18 cellular contexts compared by ENCODE assay signal in genomic region chr7:3103614-3104399, GRCh38.
DNase-seq lines count a peak whose midpoint lies in the region; ATAC-seq and TF ChIP-seq lines count a peak whose summit lies in the region.
"Had no signal": no experiment of that assay in that cellular context is flagged by ENCODE, and none has a peak within 500 bp of the region (broad histone marks: within the 10 kb centered on the region; RNA-seq: fewer than 3 reads in every experiment).

No MANE protein-coding gene starts in this region.

- no peaks in the 10 kb centered on the region for H3K27me3 Mint-ChIP-seq in activated CD4-positive, alpha-beta T cell treated with anti-CD3 and anti-CD28 coated beads, Interleukin-2, amount 10 ng/mL, durations not matched to agents 24 days and 14 days
- H3K27me3 Mint-ChIP-seq in activated naive CD8-positive, alpha-beta T cell treated with anti-CD3 and anti-CD28 coated beads for 36 hours = no peaks in the 10 kb centered on the region
- no peaks in the 10 kb centered on the region for H3K27me3 Mint-ChIP-seq in stimulated activated naive CD8-positive, alpha-beta T cell treated with anti-CD3 and anti-CD28 coated beads, Interleukin-15, amount 100 ng/mL, for 72 hours
- H3K27me3 Mint-ChIP-seq: CD4-positive, CD25-positive, alpha-beta regulatory T cell had no signal

- H3K4me1 ChIP-seq in left lung = no peaks in the 10 kb centered on the region

- intact Hi-C loops in activated CD4-positive, alpha-beta T cell treated with anti-CD3 and anti-CD28 coated beads, Interleukin-2, amount 10 ng/mL, durations not matched to agents 24 days and 14 days (cut with micrococcal nuclease) = no loop called here
- intact Hi-C loops in left lung (cut with DNase I) = no loop called here

- H3K9me3 ChIP-seq in left lung = peaks cover 0 to 3% of the 10 kb centered on the region in 2 donors
- H3K9me3 ChIP-seq: pancreas, SK-N-SH had no signal

- ATAC-seq in left lung = peak; percentile 42
- ATAC-seq in stimulated activated naive CD8-positive, alpha-beta T cell treated with anti-CD3 and anti-CD28 coated beads, Interleukin-15, amount 100 ng/mL, for 72 hours = peak; percentile 74
- ATAC-seq in GM21723 (IDR thresholded peaks at IDR 0.05; ENCODE audit: unreplicated experiment) = no peak
- ATAC-seq: GM12878 had no signal

- no peak overlapping the region for H3K27ac ChIP-seq in left lung
- H3K27ac ChIP-seq: pancreas had no signal

- no peaks in the 10 kb centered on the region for H3K36me3 ChIP-seq in left lung
- H3K36me3 ChIP-seq: pancreas had no signal

- H3K27me3 ChIP-seq in left lung = peaks cover 0 to 5% of the 10 kb centered on the region in 2 donors
- H3K27me3 ChIP-seq: pancreas had no signal

- no peak for DNase-seq in activated CD4-positive, alpha-beta T cell treated with anti-CD3 and anti-CD28 coated beads, Interleukin-2, amount 10 ng/mL, durations not matched to agents 24 days and 14 days
- DNase-seq in activated CD4-positive, alpha-beta T cell treated with anti-CD3 and anti-CD28 coated beads, Interleukin-2, amount 50 U/mL, for 1 hour = no peak
- peak; percentile 35 for DNase-seq in activated naive CD8-positive, alpha-beta T cell treated with anti-CD3 and anti-CD28 coated beads for 36 hours
- DNase-seq in left lung = no peak
- DNase-seq in stimulated activated naive CD8-positive, alpha-beta T cell treated with anti-CD3 and anti-CD28 coated beads, Interleukin-15, amount 100 ng/mL, for 72 hours = peak in 1 of 2 donors; percentile 72
- DNase-seq in AML-193 (lab: John Stamatoyannopoulos, UW) = no peak
- no peak for DNase-seq in activated gamma-delta T cell treated with Interleukin-2 at 50 U/mL for 16 hours
- DNase-seq: activated CD8-positive, alpha-beta memory T cell treated with anti-CD3 and anti-CD28 coated beads, Interleukin-2, amount 50 U/mL, for 4 hours; amygdala; CD4-positive, CD25-positive, alpha-beta regulatory T cell; islet precursor cell; Kasumi-1; NCI-H146; NCI-H524; pancreas; SK-N-SH had no signal

- H3K4me1 Mint-ChIP-seq in activated CD4-positive, alpha-beta T cell treated with anti-CD3 and anti-CD28 coated beads, Interleukin-2, amount 10 ng/mL, durations not matched to agents 24 days and 14 days = peaks cover 57% of the 10 kb centered on the region
- H3K4me1 Mint-ChIP-seq in activated naive CD8-positive, alpha-beta T cell treated with anti-CD3 and anti-CD28 coated beads for 36 hours = peaks cover 63% of the 10 kb centered on the region
- H3K4me1 Mint-ChIP-seq in stimulated activated naive CD8-positive, alpha-beta T cell treated with anti-CD3 and anti-CD28 coated beads, Interleukin-15, amount 100 ng/mL, for 72 hours = peaks cover 79% of the 10 kb centered on the region

- H3K36me3 Mint-ChIP-seq in activated CD4-positive, alpha-beta T cell treated with anti-CD3 and anti-CD28 coated beads, Interleukin-2, amount 10 ng/mL, durations not matched to agents 24 days and 14 days (ENCODE audit: low read depth) = peaks cover 8% of the 10 kb centered on the region
- H3K36me3 Mint-ChIP-seq in activated naive CD8-positive, alpha-beta T cell treated with anti-CD3 and anti-CD28 coated beads for 36 hours = peaks cover 15% of the 10 kb centered on the region
- H3K36me3 Mint-ChIP-seq: CD4-positive, CD25-positive, alpha-beta regulatory T cell had no signal

- peaks cover under 1% of the 10 kb centered on the region for H3K9me3 Mint-ChIP-seq in activated CD4-positive, alpha-beta T cell treated with anti-CD3 and anti-CD28 coated beads, Interleukin-2, amount 10 ng/mL, durations not matched to agents 24 days and 14 days
- peaks cover 7% of the 10 kb centered on the region for H3K9me3 Mint-ChIP-seq in activated naive CD8-positive, alpha-beta T cell treated with anti-CD3 and anti-CD28 coated beads for 36 hours
- H3K9me3 Mint-ChIP-seq in stimulated activated naive CD8-positive, alpha-beta T cell treated with anti-CD3 and anti-CD28 coated beads, Interleukin-15, amount 100 ng/mL, for 72 hours = peaks cover 9 to 10% of the 10 kb centered on the region in 2 donors

- H3K27ac Mint-ChIP-seq in activated CD4-positive, alpha-beta T cell treated with anti-CD3 and anti-CD28 coated beads, Interleukin-2, amount 10 ng/mL, durations not matched to agents 24 days and 14 days = peak overlapping the region; percentile 71
- peak overlapping the region; percentile 86 for H3K27ac Mint-ChIP-seq in activated naive CD8-positive, alpha-beta T cell treated with anti-CD3 and anti-CD28 coated beads for 36 hours
- no peak overlapping the region for H3K27ac Mint-ChIP-seq in stimulated activated naive CD8-positive, alpha-beta T cell treated with anti-CD3 and anti-CD28 coated beads, Interleukin-15, amount 100 ng/mL, for 72 hours

- TF ChIP-seq CTCF in left lung (IDR thresholded peaks at IDR 0.05) = no peak

- H3K4me3 ChIP-seq in left lung = no peak overlapping the region
- H3K4me3 ChIP-seq: GM12878, pancreas had no signal

- peak overlapping the region; percentile 34 for H3K4me3 Mint-ChIP-seq in activated CD4-positive, alpha-beta T cell treated with anti-CD3 and anti-CD28 coated beads, Interleukin-2, amount 10 ng/mL, durations not matched to agents 24 days and 14 days
- H3K4me3 Mint-ChIP-seq in activated naive CD8-positive, alpha-beta T cell treated with anti-CD3 and anti-CD28 coated beads for 36 hours = peak overlapping the region; percentile 56
- H3K4me3 Mint-ChIP-seq in stimulated activated naive CD8-positive, alpha-beta T cell treated with anti-CD3 and anti-CD28 coated beads, Interleukin-15, amount 100 ng/mL, for 72 hours = peak overlapping the region in 1 of 2 donors; percentile 70
- H3K4me3 Mint-ChIP-seq: CD4-positive, CD25-positive, alpha-beta regulatory T cell had no signal

Comparison
In these comparisons a context has a peak if more than half of its experiments do, and no peak if none do; other contexts are left out.
1. H3K27ac Mint-ChIP-seq: peak in activated CD4-positive, alpha-beta T cell treated with anti-CD3 and anti-CD28 coated beads, Interleukin-2, amount 10 ng/mL, durations not matched to agents 24 days and 14 days (single experiment) and activated naive CD8-positive, alpha-beta T cell treated with anti-CD3 and anti-CD28 coated beads for 36 hours (single experiment); none in stimulated activated naive CD8-positive, alpha-beta T cell treated with anti-CD3 and anti-CD28 coated beads, Interleukin-15, amount 100 ng/mL, for 72 hours (0 of 2).